24 cellular contexts compared by ENCODE assay signal in genomic region chr13:32056316-32056715, GRCh38. TPM values are rescaled to one million over a fixed set of nuclear protein-coding genes. Genes with fewer than 3 reads are reported as not detected.
DNase-seq lines count a peak whose midpoint lies in the region; ATAC-seq, FAIRE-seq and TF ChIP-seq lines count a peak whose summit lies in the region.
"Had no signal": no experiment of that assay in that cellular context is flagged by ENCODE, and none has a peak within 500 bp of the region (broad histone marks: within the 10 kb centered on the region; RNA-seq: fewer than 3 reads in every experiment).

No MANE protein-coding gene starts in this region.

- ATAC-seq in GM21717 (IDR thresholded peaks at IDR 0.05; ENCODE audit: unreplicated experiment), result no peak
- ATAC-seq: activated CD4-positive, alpha-beta T cell treated with anti-CD3 and anti-CD28 coated beads for 36 hours; activated CD8-positive, alpha-beta memory T cell treated with anti-CD3 and anti-CD28 coated beads, Interleukin-2, amount 10 ng/mL, durations not matched to agents 7 days and 5 days; gastrocnemius medialis; HCT116; naive thymus-derived CD8-positive, alpha-beta T cell; right cardiac atrium had no signal

- no peak overlapping the region for H3K27ac ChIP-seq in thyroid gland
- H3K27ac ChIP-seq in esophagus muscularis mucosa (replicated peaks in 1 of 4), result no peak overlapping the region
- H3K27ac ChIP-seq: gastrocnemius medialis had no signal

- peak; percentile 5 for FAIRE-seq in islet of Langerhans (lab: Jason Lieb, UNC)
- FAIRE-seq: TTC549 had no signal

- H3K27me3 ChIP-seq in thyroid gland (no peaks in the 10 kb centered on the region), esophagus muscularis mucosa (no peaks in the 10 kb centered on the region)
- H3K27me3 ChIP-seq: gastrocnemius medialis had no signal

- H3K36me3 ChIP-seq in thyroid gland (no peaks in the 10 kb centered on the region), esophagus muscularis mucosa (no peaks in the 10 kb centered on the region)
- H3K36me3 ChIP-seq: gastrocnemius medialis had no signal

- H3K4me1 ChIP-seq in thyroid gland, result peaks cover 0 to 9% of the 10 kb centered on the region in 2 donors
- peaks cover 7 to 11% (median 8%) of the 10 kb centered on the region in 4 donors for H3K4me1 ChIP-seq in esophagus muscularis mucosa

- intact Hi-C loops in thyroid gland (cut with DNase I), result no loop called here
- intact Hi-C loops in esophagus muscularis mucosa (cut with DNase I), result no loop called here

- no peak for TF ChIP-seq POLR2A in thyroid gland (IDR thresholded peaks at IDR 0.05)
- no peak for TF ChIP-seq POLR2A in esophagus muscularis mucosa (IDR thresholded peaks at IDR 0.05; ENCODE audit: low read depth)

- DNase-seq in HT-29 (ENCODE audit: low spot score), result peak; percentile 92
- DNase-seq in NCI-H1930 (lab: John Stamatoyannopoulos, UW), result peak; percentile 86 to 87
- peak; percentile 53 for DNase-seq in NCI-H345 treated with DMSO at 0.1 percent for 48 hours (lab: John Stamatoyannopoulos, UW; ENCODE audit: unreplicated experiment)
- no peak for DNase-seq in thyroid gland
- DNase-seq in esophagus muscularis mucosa (ENCODE audit: extremely low spot score), result no peak
- DNase-seq in RKO (ENCODE audit: low spot score), result no peak
- DNase-seq: activated CD4-positive, alpha-beta T cell treated with anti-CD3 and anti-CD28 coated beads for 36 hours; activated CD8-positive, alpha-beta memory T cell treated with anti-CD3 and anti-CD28 coated beads, Interleukin-2, amount 10 ng/mL, durations not matched to agents 7 days and 5 days; activated naive CD8-positive, alpha-beta T cell treated with anti-CD3 and anti-CD28 coated beads, Interleukin-2, amount 10 ng/mL, durations not matched to agents 7 days and 5 days; cerebellar nuclear complex; effector CD8-positive, alpha-beta T cell; EL; gastrocnemius medialis; hypothalamus; islet precursor cell; naive thymus-derived CD8-positive, alpha-beta T cell; NCI-H2171 treated with DMSO at 0.1 percent for 48 hours; right cardiac atrium; SHP77 treated with DMSO at 0.1 percent for 48 hours; stimulated activated CD8-positive, alpha-beta memory T cell treated with anti-CD3 and anti-CD28 coated beads, Interleukin-4, amount 100 ng/mL, for 48 hours had no signal

- H3K4me3 ChIP-seq in thyroid gland (replicated peaks in 1 of 3) (no peak overlapping the region), esophagus muscularis mucosa (no peak overlapping the region)
- H3K4me3 ChIP-seq: gastrocnemius medialis had no signal

- TF ChIP-seq EP300 in esophagus muscularis mucosa (IDR thresholded peaks at IDR 0.05), result no peak

- H3K9me3 ChIP-seq in thyroid gland (no peaks in the 10 kb centered on the region), esophagus muscularis mucosa (no peaks in the 10 kb centered on the region)
- H3K9me3 ChIP-seq: gastrocnemius medialis had no signal

- no peak for TF ChIP-seq CTCF in thyroid gland (IDR thresholded peaks at IDR 0.05)
- TF ChIP-seq CTCF in esophagus muscularis mucosa (IDR thresholded peaks at IDR 0.05), result no peak

RNA-seq across cellular contexts. Expression of gene FRY, which starts 24.7 kb away (rescaled TPM):
- 23.9 and 29.4 TPM in 2 replicates for total RNA-seq in HT-29 (2014; rRNA removed; shearing (Covaris generic))
- 10 to 100 TPM; 27.4 to 50.4 (median 39.4) TPM for total RNA-seq in thyroid gland
- total RNA-seq in esophagus muscularis mucosa, result 100 to 1,000 TPM; 104 to 276 (median 135) TPM

Comparison
In these comparisons a context has a peak if more than half of its experiments do, and no peak if none do; other contexts are left out.
1. DNase-seq: peak in HT-29 (single experiment), NCI-H1930 (2 of 2) and NCI-H345 treated with DMSO at 0.1 percent for 48 hours (single experiment); none in thyroid gland (0 of 2), esophagus muscularis mucosa (single experiment) and RKO (single experiment).